ENCODE assay signal across 21 cellular contexts in genomic region chr2:216554286-216554685, GRCh38. TPM values are rescaled to one million over a fixed set of nuclear protein-coding genes. Genes with fewer than 3 reads are reported as not detected.
DNase-seq lines count a peak whose midpoint lies in the region; TF ChIP-seq lines count a peak whose summit lies in the region.
"Had no signal": no experiment of that assay in that cellular context is flagged by ENCODE, and none has a peak within 500 bp of the region (broad histone marks: within the 10 kb centered on the region; RNA-seq: fewer than 3 reads in every experiment).

No MANE protein-coding gene starts in this region.

- no peak overlapping the region for H3K9ac ChIP-seq in mammary epithelial cell (ENCODE audit: insufficient read depth, low read length)
- H3K9ac ChIP-seq in stomach smooth muscle (ENCODE audit: low read length in 2 of 2), result no peak overlapping the region

- no peak overlapping the region for H3K4me3 ChIP-seq in mammary epithelial cell (replicated peaks in 1 of 3; ENCODE audit: insufficient read depth in 1 of 3, low read depth in 2 of 3, low read length in 3 of 3)
- peak overlapping the region in 1 of 2 donors; percentile 22 for H3K4me3 ChIP-seq in stomach smooth muscle (ENCODE audit: low read length in 2 of 2)
- H3K4me3 ChIP-seq: PC-9 had no signal

- POLR2A ChIA-PET in MCF 10A (lab: Yijun Ruan, JAX), result interaction anchor here (0.6 to 1.2 kb wide), 2 partner anchors 111 to 271 kb away, joined by 3 read pairs; no protein-coding TSS in a partner anchor

- H3K27me3 Mint-ChIP-seq in MCF 10A (ENCODE audit: insufficient read depth, unreplicated experiment) (no peaks in the 10 kb centered on the region), immature natural killer cell (ENCODE audit: low read depth in 3 of 3) (peaks cover 4 to 5% (median 5%) of the 10 kb centered on the region in 3 donors)

- no peaks in the 10 kb centered on the region for H4K20me1 ChIP-seq in mammary epithelial cell (ENCODE audit: insufficient read depth, low read length)

- no peak for DNase-seq in MCF 10A (ENCODE audit: unreplicated experiment)
- no peak for DNase-seq in mammary epithelial cell
- DNase-seq in immature natural killer cell, result peak; percentile 69 to 76 (median 73)
- DNase-seq in OCI-M2 (lab: John Stamatoyannopoulos, UW; ENCODE audit: unreplicated experiment), result no peak
- no peak for DNase-seq in activated CD4-positive, alpha-beta T cell treated with anti-CD3 and anti-CD28 coated beads, Interleukin-2, amount 50 U/mL, for 48 hours
- no peak for DNase-seq in effector CD8-positive, alpha-beta T cell (lab: John Stamatoyannopoulos, UW)
- DNase-seq: activated CD4-positive, alpha-beta T cell treated with anti-CD3 and anti-CD28 coated beads for 1 hour; activated CD8-positive, alpha-beta memory T cell treated with anti-CD3 and anti-CD28 coated beads, Interleukin-2, amount 10 ng/mL, durations not matched to agents 7 days and 5 days; activated effector memory CD4-positive, alpha-beta T cell treated with Interleukin-2 at 50 U/mL for 16 hours; anterior cingulate cortex; foreskin fibroblast; H7; mesendoderm; NCI-H1417 treated with DMSO at 0.1 percent for 48 hours; NCI-H748 treated with DMSO at 0.1 percent for 48 hours; PC-9; stimulated activated CD4-positive, alpha-beta T cell treated with anti-CD3 and anti-CD28 coated beads, Interleukin-12 subunit alpha, Interleukin-12 subunit beta, amount 100 ng/mL, for 4 hours; T-helper 9 cell had no signal

- WGBS in mammary epithelial cell (ENCODE audit: low coverage, missing lambda C conversion rate), result 71% methylated on average over 3 of the region's 3 CpGs

- intact Hi-C loops in MCF 10A (cut with micrococcal nuclease) (no loop called here), mammary epithelial cell (cut with micrococcal nuclease) (loop anchor here (5.0 kb wide), 1 partner anchor 43 kb away; no protein-coding TSS in a partner anchor)

- H3K9me3 ChIP-seq in mammary epithelial cell (replicated peaks; ENCODE audit: insufficient read depth, low read length) (no peaks in the 10 kb centered on the region), stomach smooth muscle (ENCODE audit: control insufficient read depth in 2 of 2, low read length in 2 of 2) (no peaks in the 10 kb centered on the region)

- no peak overlapping the region for H3K4me3 Mint-ChIP-seq in MCF 10A (ENCODE audit: unreplicated experiment)
- H3K4me3 Mint-ChIP-seq in immature natural killer cell, result peak overlapping the region; percentile 64 to 80 (median 75)
- H3K4me3 Mint-ChIP-seq: activated CD8-positive, alpha-beta memory T cell treated with anti-CD3 and anti-CD28 coated beads, Interleukin-2, amount 10 ng/mL, durations not matched to agents 7 days and 5 days; stimulated activated naive CD8-positive, alpha-beta T cell treated with anti-CD3 and anti-CD28 coated beads, Interleukin-15, Interleukin-2, amounts not matched to agents 100 ng/mL and 50 ng/mL, for 24 hours had no signal

- H3K4me2 ChIP-seq in mammary epithelial cell (ENCODE audit: insufficient read depth, low read depth, low read length), result no peak overlapping the region
- H3K4me2 ChIP-seq: PC-9 had no signal

- in situ Hi-C loops in mammary epithelial cell (cut with MboI; ENCODE audit: low sequenced_read_pairs in 2 of 2), result no loop called here

- no TSS peak for BruUV-seq in MCF 10A (replicated peaks; lab: Mats Ljungman, UMichigan)
- no TSS peak for BruUV-seq in mammary epithelial cell (replicated peaks; lab: Mats Ljungman, UMichigan)

- no peaks in the 10 kb centered on the region for H3K36me3 ChIP-seq in mammary epithelial cell (ENCODE audit: insufficient read depth, low read length)
- H3K36me3 ChIP-seq in stomach smooth muscle (ENCODE audit: control insufficient read depth in 2 of 2, insufficient read depth in 2 of 2, low read length in 2 of 2), result no peaks in the 10 kb centered on the region

- no peak for TF ChIP-seq CTCF in MCF 10A (IDR thresholded peaks at IDR 0.05; ENCODE audit: unreplicated experiment)
- no peak for TF ChIP-seq CTCF in mammary epithelial cell (conservative IDR thresholded peaks at IDR 0.05 in 1 of 2, IDR thresholded peaks at IDR 0.05 in 1 of 2; ENCODE audit: extremely low read depth in 1 of 2, insufficient read depth in 1 of 2, low read depth in 1 of 2, low read length in 2 of 2)
- TF ChIP-seq CTCF in VCaP (conservative IDR thresholded peaks at IDR 0.05), result no peak

- H3K4me1 ChIP-seq in mammary epithelial cell (ENCODE audit: insufficient read depth, low read length) (peaks cover 58% of the 10 kb centered on the region), stomach smooth muscle (ENCODE audit: control insufficient read depth, insufficient read depth, low read length) (peaks cover 67% of the 10 kb centered on the region)

- H3K27ac Mint-ChIP-seq in MCF 10A (ENCODE audit: low read depth, unreplicated experiment) (peak overlapping the region; percentile 94), immature natural killer cell (peak overlapping the region; percentile 69 to 91 (median 88))
- H3K27ac Mint-ChIP-seq: activated CD8-positive, alpha-beta memory T cell treated with anti-CD3 and anti-CD28 coated beads, Interleukin-2, amount 10 ng/mL, durations not matched to agents 7 days and 5 days; stimulated activated naive CD8-positive, alpha-beta T cell treated with anti-CD3 and anti-CD28 coated beads, Interleukin-15, Interleukin-2, amounts not matched to agents 100 ng/mL and 50 ng/mL, for 24 hours had no signal

- H3K36me3 Mint-ChIP-seq in MCF 10A (ENCODE audit: insufficient read depth, unreplicated experiment), result peaks cover 6% of the 10 kb centered on the region
- peaks cover 0 to 16% (median 4%) of the 10 kb centered on the region in 3 donors for H3K36me3 Mint-ChIP-seq in immature natural killer cell
- H3K36me3 Mint-ChIP-seq: activated CD8-positive, alpha-beta memory T cell treated with anti-CD3 and anti-CD28 coated beads, Interleukin-2, amount 10 ng/mL, durations not matched to agents 7 days and 5 days had no signal

- peaks cover 39% of the 10 kb centered on the region for H3K4me1 Mint-ChIP-seq in MCF 10A (ENCODE audit: insufficient read depth, unreplicated experiment)
- peaks cover 46 to 60% of the 10 kb centered on the region in 2 donors for H3K4me1 Mint-ChIP-seq in immature natural killer cell
- H3K4me1 Mint-ChIP-seq: activated CD8-positive, alpha-beta memory T cell treated with anti-CD3 and anti-CD28 coated beads, Interleukin-2, amount 10 ng/mL, durations not matched to agents 7 days and 5 days had no signal

- CTCF ChIA-PET in MCF 10A (lab: Yijun Ruan, JAX) (interaction anchor here (0.9 to 2.1 kb wide), 4 partner anchors 9 to 113 kb away, joined by 3 to 13 read pairs (median 3); no protein-coding TSS in a partner anchor), mammary epithelial cell (lab: Charles Lee; ENCODE audit: low non-redundant PET) (no interaction called here)

- dilution Hi-C loops in mammary epithelial cell (cut with HindIII; ENCODE audit: low sequenced_read_pairs), result no loop called here

- H3K9me3 Mint-ChIP-seq in MCF 10A (ENCODE audit: unreplicated experiment) (no peaks in the 10 kb centered on the region), immature natural killer cell (peaks cover 0 to 2% (median 0%) of the 10 kb centered on the region in 6 donors)
- H3K9me3 Mint-ChIP-seq: stimulated activated naive CD8-positive, alpha-beta T cell treated with anti-CD3 and anti-CD28 coated beads, Interleukin-15, Interleukin-2, amounts not matched to agents 100 ng/mL and 50 ng/mL, for 24 hours had no signal

- no peaks in the 10 kb centered on the region for H3K79me2 ChIP-seq in mammary epithelial cell (ENCODE audit: insufficient read depth, low read length)

- H3K27me3 ChIP-seq in mammary epithelial cell (ENCODE audit: insufficient read depth, low read length) (no peaks in the 10 kb centered on the region), stomach smooth muscle (ENCODE audit: control insufficient read depth in 1 of 2, insufficient read depth in 2 of 2, low read length in 2 of 2) (no peaks in the 10 kb centered on the region)

- no peak overlapping the region for H2AFZ ChIP-seq in mammary epithelial cell (ENCODE audit: low read depth, low read length)
- H2AFZ ChIP-seq: PC-9 had no signal

- H3K27ac ChIP-seq in mammary epithelial cell (ENCODE audit: insufficient read depth, low read depth, low read length) (no peak overlapping the region), VCaP (peak overlapping the region; percentile 93), stomach smooth muscle (ENCODE audit: low read length) (peak overlapping the region; percentile 55)
- H3K27ac ChIP-seq: PC-9 had no signal

RNA-seq across cellular contexts. Expression of gene RPL37A, which starts 55.6 kb away (rescaled TPM):
- total RNA-seq in MCF 10A (2022) (4,349 and 4,745 TPM in 2 replicates), mammary epithelial cell (1,000 to 10,000 TPM in 1 of 2 donors, 100 to 1,000 TPM in 1; 855 to 2,728 TPM)
- polyA plus RNA-seq in mammary epithelial cell (1,666 TPM), immature natural killer cell (1,000 to 10,000 TPM in 2 of 3 donors, 100 to 1,000 TPM in 1; 866 to 2,929 (median 2,010) TPM)
- polyA minus RNA-seq in mammary epithelial cell, result 996 TPM

Comparison
In these comparisons a context has a peak if more than half of its experiments do, and no peak if none do; other contexts are left out.
1. DNase-seq: peak in immature natural killer cell (3 of 3); none in MCF 10A (single experiment), mammary epithelial cell (single experiment), OCI-M2 (single experiment), activated CD4-positive, alpha-beta T cell treated with anti-CD3 and anti-CD28 coated beads, Interleukin-2, amount 50 U/mL, for 48 hours (0 of 2) and effector CD8-positive, alpha-beta T cell (single experiment).